23 cellular contexts compared by ENCODE assay signal in the genomic region with DNA sequence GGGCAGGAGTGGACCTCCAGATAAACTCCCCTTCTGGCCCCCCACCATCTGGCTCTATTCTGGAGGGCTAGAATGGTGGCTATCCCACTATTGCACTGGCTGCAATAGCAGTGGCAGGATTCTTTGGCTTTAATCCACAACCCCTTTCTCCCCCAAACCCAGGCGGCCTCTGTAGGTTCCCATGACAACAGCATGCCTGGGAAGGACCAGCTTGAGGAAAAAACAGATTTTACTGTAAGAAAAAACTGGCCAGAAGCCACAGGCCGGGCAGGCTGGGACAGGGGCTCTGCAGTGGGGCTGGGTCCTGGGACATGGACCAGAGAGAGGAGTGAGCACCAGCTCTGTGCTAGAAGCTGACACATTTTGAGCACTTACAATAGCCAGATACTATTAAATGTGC. TPM values are rescaled to one million over a fixed set of nuclear protein-coding genes. Genes with fewer than 3 reads are reported as not detected.
A peak's percentile ranks its signal among the peaks of the same experiment; 100 is the strongest.
DNase-seq lines count a peak whose midpoint lies in the region; ATAC-seq and TF ChIP-seq lines count a peak whose summit lies in the region.
"Had no signal": no experiment of that assay in that cellular context is flagged by ENCODE, and none has a peak within 500 bp of the region (broad histone marks: within the 10 kb centered on the region; RNA-seq: fewer than 3 reads in every experiment).

No MANE protein-coding gene starts in this region.

- intact Hi-C loops in esophagus squamous epithelium (cut with DNase I), result no loop called here

- no peak for TF ChIP-seq POLR2A in esophagus squamous epithelium (IDR thresholded peaks at IDR 0.05)

- H3K4me3 ChIP-seq in BE2C (ENCODE audit: low read depth, low read length) (no peak overlapping the region), esophagus squamous epithelium (no peak overlapping the region)
- H3K4me3 ChIP-seq: MG63, SJSA1 had no signal

- WGBS in esophagus squamous epithelium, 2 donors, result 32 to 33% methylated on average over 1 to 2 of the region's 2 CpGs

- TF ChIP-seq CTCF in BE2C (IDR thresholded peaks at IDR 0.05; ENCODE audit: low read depth, low read length) (no peak), esophagus squamous epithelium (IDR thresholded peaks at IDR 0.05) (no peak)

- no peaks in the 10 kb centered on the region for H3K27me3 ChIP-seq in BE2C
- H3K27me3 ChIP-seq in esophagus squamous epithelium, result no peaks in the 10 kb centered on the region
- H3K27me3 ChIP-seq: MG63 had no signal

- ATAC-seq in HG02973 (IDR thresholded peaks at IDR 0.05; ENCODE audit: unreplicated experiment) (no peak), HG02852 (IDR thresholded peaks at IDR 0.05; ENCODE audit: unreplicated experiment) (no peak)
- ATAC-seq: CD8-positive, alpha-beta T cell; HCT116; Right ventricle myocardium inferior had no signal

- DNase-seq in NCI-H1694 treated with DMSO at 0.1 percent for 48 hours (lab: John Stamatoyannopoulos, UW) (peak; percentile 42), NCI-H1694 (lab: John Stamatoyannopoulos, UW) (no peak), BE2C (peak; percentile 63), NCI-H446 treated with DMSO at 0.1 percent for 48 hours (lab: John Stamatoyannopoulos, UW) (peak; percentile 63), esophagus squamous epithelium (lab: John Stamatoyannopoulos, UW) (no peak), AML-193 (lab: John Stamatoyannopoulos, UW) (no peak)
- DNase-seq: ACHN; C1 segment of cervical spinal cord; CD8-positive, alpha-beta T cell; GDM1; MG63; NCI-H1048; NCI-H1417 treated with DMSO at 0.1 percent for 48 hours; NCI-H1930 had no signal

- H3K27ac ChIP-seq in esophagus squamous epithelium, result peak overlapping the region in 3 of 4 donors; percentile 47 to 80 (median 76)
- H3K27ac ChIP-seq: 22Rv1, SJSA1 had no signal

- H3K4me1 ChIP-seq in BE2C (peaks cover 40% of the 10 kb centered on the region), esophagus squamous epithelium (peaks cover 18 to 53% (median 18%) of the 10 kb centered on the region in 3 donors)
- H3K4me1 ChIP-seq: SJSA1 had no signal

- H3K9me3 ChIP-seq in BE2C (no peaks in the 10 kb centered on the region), esophagus squamous epithelium (no peaks in the 10 kb centered on the region)
- H3K9me3 ChIP-seq: MG63, SJSA1 had no signal

- no peaks in the 10 kb centered on the region for H3K36me3 ChIP-seq in BE2C
- H3K36me3 ChIP-seq in esophagus squamous epithelium, result no peaks in the 10 kb centered on the region
- H3K36me3 ChIP-seq: MG63, SJSA1 had no signal

RNA-seq across cellular contexts. Expression of gene ACVR1B, which starts 13.6 kb away (rescaled TPM):
- 82.0 TPM for polyA plus RNA-seq in BE2C (2012; ENCODE audit: insufficient read depth, insufficient read length, low read depth)
- 10 to 100 TPM; 11.4 to 31.7 (median 16.8) TPM for total RNA-seq in esophagus squamous epithelium

RNA-seq across cellular contexts. Expression of gene ACVRL1, which starts 30.6 kb away (rescaled TPM):
- 68.1 TPM for polyA plus RNA-seq in BE2C (2012; ENCODE audit: insufficient read depth, insufficient read length, low read depth)
- total RNA-seq in esophagus squamous epithelium, result 10 to 100 TPM in 3 of 4 donors, 1 to 10 TPM in 1; 2.0 to 71.3 (median 14.5) TPM
- total RNA-seq: CD8-positive, alpha-beta T cell; NCI-H460 had no signal

RNA-seq across cellular contexts. Expression of gene ANKRD33, which starts 50.0 kb away (rescaled TPM):
- polyA plus RNA-seq in BE2C (2012; ENCODE audit: insufficient read depth, insufficient read length, low read depth), result not detected
- under 1 TPM in 1 of 4 donors, not detected in 3; 0.70 TPM for total RNA-seq in esophagus squamous epithelium
- total RNA-seq: CD8-positive, alpha-beta T cell; Daoy; LHCN-M2; NCI-H460; Right ventricle myocardium inferior; SJSA1 had no signal

Comparison
In these comparisons a context has a peak if more than half of its experiments do, and no peak if none do; other contexts are left out.
1. DNase-seq: peak in NCI-H1694 treated with DMSO at 0.1 percent for 48 hours (single experiment), BE2C (single experiment) and NCI-H446 treated with DMSO at 0.1 percent for 48 hours (single experiment); none in NCI-H1694 (single experiment), esophagus squamous epithelium (single experiment) and AML-193 (0 of 2).